Comparison of ENCODE assay signal across 24 cellular contexts in genomic region chr10:78134919-78135318, GRCh38.
DNase-seq lines count a peak whose midpoint lies in the region; ATAC-seq lines count a peak whose summit lies in the region.
"Had no signal": no experiment of that assay in that cellular context is flagged by ENCODE, and none has a peak within 500 bp of the region (broad histone marks: within the 10 kb centered on the region; RNA-seq: fewer than 3 reads in every experiment).

No MANE protein-coding gene starts in this region.

- no peak for ATAC-seq in activated T-helper 17 cell treated with anti-CD3 and anti-CD28 coated beads, Interleukin-2, amount 50 U/mL, for 72 hours (replicated peaks)
- ATAC-seq in GM21723 (IDR thresholded peaks at IDR 0.05; ENCODE audit: unreplicated experiment): no peak
- ATAC-seq: activated naive CD4-positive, alpha-beta T cell treated with anti-CD3 and anti-CD28 coated beads, Interleukin-2, amount 50 U/mL, for 72 hours; lower lobe of right lung; natural killer cell; Panc1 had no signal

- H3K27me3 Mint-ChIP-seq in activated T-helper 17 cell treated with anti-CD3 and anti-CD28 coated beads, Interleukin-2, amount 50 U/mL, for 72 hours: peaks cover 20% of the 10 kb centered on the region
- H3K27me3 Mint-ChIP-seq: activated CD4-positive, alpha-beta memory T cell treated with anti-CD3 and anti-CD28 coated beads for 36 hours; stimulated activated naive CD8-positive, alpha-beta T cell treated with anti-CD3 and anti-CD28 coated beads, Interleukin-15, Interleukin-2, amounts not matched to agents 100 ng/mL and 50 ng/mL, for 24 hours had no signal

- no peaks in the 10 kb centered on the region for H3K9me3 Mint-ChIP-seq in activated T-helper 17 cell treated with anti-CD3 and anti-CD28 coated beads, Interleukin-2, amount 50 U/mL, for 72 hours
- H3K9me3 Mint-ChIP-seq: activated CD4-positive, alpha-beta memory T cell treated with anti-CD3 and anti-CD28 coated beads for 36 hours; activated naive CD4-positive, alpha-beta T cell treated with anti-CD3 and anti-CD28 coated beads, Interleukin-2, amount 50 U/mL, for 72 hours; natural killer cell; stimulated activated naive CD8-positive, alpha-beta T cell treated with anti-CD3 and anti-CD28 coated beads, Interleukin-15, Interleukin-2, amounts not matched to agents 100 ng/mL and 50 ng/mL, for 24 hours had no signal

- H3K36me3 Mint-ChIP-seq in activated T-helper 17 cell treated with anti-CD3 and anti-CD28 coated beads, Interleukin-2, amount 50 U/mL, for 72 hours (ENCODE audit: low read depth): no peaks in the 10 kb centered on the region
- H3K36me3 Mint-ChIP-seq: activated CD4-positive, alpha-beta memory T cell treated with anti-CD3 and anti-CD28 coated beads for 36 hours; activated naive CD4-positive, alpha-beta T cell treated with anti-CD3 and anti-CD28 coated beads, Interleukin-2, amount 50 U/mL, for 72 hours; IgD-negative memory B cell; natural killer cell had no signal

- H3K27ac Mint-ChIP-seq in activated T-helper 17 cell treated with anti-CD3 and anti-CD28 coated beads, Interleukin-2, amount 50 U/mL, for 72 hours: no peak overlapping the region
- H3K27ac Mint-ChIP-seq: activated CD4-positive, alpha-beta memory T cell treated with anti-CD3 and anti-CD28 coated beads for 36 hours; activated naive CD4-positive, alpha-beta T cell treated with anti-CD3 and anti-CD28 coated beads, Interleukin-2, amount 50 U/mL, for 72 hours; IgD-negative memory B cell; natural killer cell; stimulated activated naive CD8-positive, alpha-beta T cell treated with anti-CD3 and anti-CD28 coated beads, Interleukin-15, Interleukin-2, amounts not matched to agents 100 ng/mL and 50 ng/mL, for 24 hours had no signal

- no peak overlapping the region for H3K4me3 Mint-ChIP-seq in activated T-helper 17 cell treated with anti-CD3 and anti-CD28 coated beads, Interleukin-2, amount 50 U/mL, for 72 hours
- H3K4me3 Mint-ChIP-seq: activated CD4-positive, alpha-beta memory T cell treated with anti-CD3 and anti-CD28 coated beads for 36 hours; IgD-negative memory B cell; natural killer cell; stimulated activated naive CD8-positive, alpha-beta T cell treated with anti-CD3 and anti-CD28 coated beads, Interleukin-15, Interleukin-2, amounts not matched to agents 100 ng/mL and 50 ng/mL, for 24 hours had no signal

- no peaks in the 10 kb centered on the region for H3K4me1 Mint-ChIP-seq in activated T-helper 17 cell treated with anti-CD3 and anti-CD28 coated beads, Interleukin-2, amount 50 U/mL, for 72 hours
- H3K4me1 Mint-ChIP-seq: natural killer cell had no signal

- DNase-seq in COLO829 (ENCODE audit: low spot score): peak; percentile 17
- DNase-seq in HT1080 (ENCODE audit: low read depth): peak; percentile 42
- DNase-seq in RPMI7951 (ENCODE audit: low read depth): peak; percentile 38
- DNase-seq in iPS-NIHi11 (ENCODE audit: low spot score): peak; percentile 54
- DNase-seq in NCI-H510A (lab: John Stamatoyannopoulos, UW): no peak
- no peak for DNase-seq in activated CD4-positive, alpha-beta T cell treated with anti-CD3 and anti-CD28 coated beads, Interleukin-2, amount 50 U/mL, for 48 hours
- DNase-seq: activated CD4-positive, alpha-beta memory T cell treated with anti-CD3 and anti-CD28 coated beads for 36 hours; activated CD4-positive, CD25-positive, alpha-beta regulatory T cell; activated CD8-positive, alpha-beta memory T cell treated with anti-CD3 and anti-CD28 coated beads, Interleukin-2, amount 50 U/mL, for 48 hours; DMS79; GF-D8; GM23248; lower lobe of right lung; natural killer cell; NCI-H2081; NCI-H82; SIG-M5; thyroid gland had no signal

Comparison
In these comparisons a context has a peak if more than half of its experiments do, and no peak if none do; other contexts are left out.
1. DNase-seq: peak in COLO829 (single experiment), HT1080 (single experiment), RPMI7951 (single experiment) and iPS-NIHi11 (single experiment); none in NCI-H510A (single experiment) and activated CD4-positive, alpha-beta T cell treated with anti-CD3 and anti-CD28 coated beads, Interleukin-2, amount 50 U/mL, for 48 hours (0 of 2).